In genomic region chr13:110393761-110394160, GRCh38 we compare ENCODE assay signal across 1 cellular context.
TF ChIP-seq lines count a peak whose summit lies in the region.

No MANE protein-coding gene starts in this region.

TF ChIP-seq in GM23338, 12 proteins besides CTCF, POLR2A, EP300 and RAD21:
- TF ChIP-seq EZH2phosphoT487 (IDR thresholded peaks at IDR 0.05; ENCODE audit: unreplicated experiment) (no peak), STAT1 (IDR thresholded peaks at IDR 0.05; ENCODE audit: unreplicated experiment) (no peak), ETS1 (IDR thresholded peaks at IDR 0.05) (no peak), ZNF331 (CRISPR knock-in tag; IDR thresholded peaks at IDR 0.05; ENCODE audit: low read depth) (no peak), REST (IDR thresholded peaks at IDR 0.05; ENCODE audit: unreplicated experiment) (no peak), ZNF462 (CRISPR knock-in tag; IDR thresholded peaks at IDR 0.05) (no peak), NANOG (IDR thresholded peaks at IDR 0.05; ENCODE audit: borderline replicate concordance) (no peak), EZH2 (IDR thresholded peaks at IDR 0.05; ENCODE audit: low read depth, unreplicated experiment) (no peak), POLR2AphosphoS5 (IDR thresholded peaks at IDR 0.05; ENCODE audit: low read depth) (no peak), CREB1 (CRISPR knock-in tag; IDR thresholded peaks at IDR 0.05; ENCODE audit: low read depth) (no peak), JUNB (IDR thresholded peaks at IDR 0.05; ENCODE audit: unreplicated experiment) (no peak), ZNF114 (CRISPR knock-in tag; IDR thresholded peaks at IDR 0.05) (no peak)
